8 cellular contexts compared by ENCODE assay signal in the genomic region with DNA sequence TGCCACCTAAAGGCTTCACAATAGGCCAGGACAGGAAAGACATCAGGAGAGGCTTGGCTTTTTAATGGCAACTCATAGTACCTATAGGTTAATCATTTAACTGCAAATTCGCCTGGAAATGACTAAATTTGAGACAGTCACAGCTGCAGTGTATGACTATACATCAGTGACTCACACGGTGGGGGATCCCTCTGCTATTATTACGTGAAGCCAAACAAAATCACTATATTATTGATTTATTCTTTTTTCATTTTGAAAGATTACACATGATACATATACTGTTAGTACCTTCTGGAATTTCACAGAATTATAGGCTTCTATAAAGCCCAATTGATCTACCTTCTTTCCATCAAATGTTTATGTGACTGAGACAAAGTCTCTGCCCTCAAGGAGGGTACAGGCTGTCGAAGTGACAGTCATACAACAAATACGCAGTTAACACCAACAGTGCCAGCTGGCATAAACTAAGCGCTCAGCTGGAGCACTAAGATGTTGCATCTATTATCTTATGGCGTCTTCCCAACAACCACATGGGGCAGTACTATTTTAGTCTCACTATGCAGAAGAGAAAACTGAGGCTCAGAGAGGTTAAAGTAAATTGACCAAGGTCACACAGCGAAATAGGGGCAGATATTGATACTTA.
DNase-seq lines count a peak whose midpoint lies in the region; ATAC-seq, FAIRE-seq and TF ChIP-seq lines count a peak whose summit lies in the region.

No MANE protein-coding gene starts in this region.

- peak; percentile 57 for DNase-seq in RWPE1 (ENCODE audit: low spot score)
- peak; percentile 57 for DNase-seq in keratinocyte (ENCODE audit: low read depth, low spot score)
- DNase-seq in superior temporal gyrus (ENCODE audit: extremely low spot score): no peak
- DNase-seq in body of pancreas: no peak
- DNase-seq in posterior vena cava (ENCODE audit: low spot score): no peak
- no peak for DNase-seq in NCI-H1930 (lab: John Stamatoyannopoulos, UW)

- H3K9ac ChIP-seq in keratinocyte (ENCODE audit: control insufficient read depth, extremely low read depth, insufficient read depth, low read length): peak overlapping the region; percentile 67

- H3K36me3 ChIP-seq in keratinocyte (ENCODE audit: control insufficient read depth in 2 of 2, extremely low read depth in 1 of 2, insufficient read depth in 2 of 2, low read length in 2 of 2): no peaks in the 10 kb centered on the region
- no peaks in the 10 kb centered on the region for H3K36me3 ChIP-seq in body of pancreas (replicated peaks in 1 of 2; ENCODE audit: insufficient read depth in 1 of 2, low read depth in 2 of 2)

- POLR2A ChIA-PET in RWPE1 (lab: Yijun Ruan, JAX; ENCODE audit: low non-redundant PET): no interaction called here

- H3K9me1 ChIP-seq in keratinocyte (ENCODE audit: control insufficient read depth, extremely low read depth, insufficient read depth, low read length): no peaks in the 10 kb centered on the region

- TF ChIP-seq CTCF in RWPE1 (conservative IDR thresholded peaks at IDR 0.05; ENCODE audit: low read depth): no peak
- TF ChIP-seq CTCF in keratinocyte (optimal IDR thresholded peaks at IDR 0.05 in 1 of 3, IDR thresholded peaks at IDR 0.05 in 1 of 3, conservative IDR thresholded peaks at IDR 0.05 in 1 of 3; ENCODE audit: extremely low read depth in 1 of 3, insufficient read depth in 2 of 3, low read length in 3 of 3): peak in 1 of 3 experiments; percentile 16
- TF ChIP-seq CTCF in body of pancreas (IDR thresholded peaks at IDR 0.05): no peak

- H3K79me2 ChIP-seq in keratinocyte (ENCODE audit: control insufficient read depth, insufficient read depth, low read length): peaks cover 3% of the 10 kb centered on the region

- no peak overlapping the region for H3K27ac ChIP-seq in RWPE1
- peak overlapping the region; percentile 99 for H3K27ac ChIP-seq in keratinocyte (ENCODE audit: control insufficient read depth, insufficient read depth, low read length)
- H3K27ac ChIP-seq in body of pancreas: peak overlapping the region in 2 of 4 donors; percentile 26 to 31

- intact Hi-C loops in body of pancreas (cut with DNase I): no loop called here
- intact Hi-C loops in posterior vena cava (cut with DNase I): loop anchor here in 1 of 2 donors (1.0 kb wide), 1 partner anchor 22 kb away; no protein-coding TSS in a partner anchor

- H3K9me3 ChIP-seq in keratinocyte (ENCODE audit: control insufficient read depth, low read depth, low read length): no peaks in the 10 kb centered on the region
- no peaks in the 10 kb centered on the region for H3K9me3 ChIP-seq in body of pancreas

- FAIRE-seq in keratinocyte (lab: Jason Lieb, UNC): peak; percentile 83

- ATAC-seq in GM18858 (IDR thresholded peaks at IDR 0.05; ENCODE audit: unreplicated experiment) (peak; percentile 89), HG02571 (IDR thresholded peaks at IDR 0.05; ENCODE audit: unreplicated experiment) (peak; percentile 77), body of pancreas (no peak)

- no peaks in the 10 kb centered on the region for H4K20me1 ChIP-seq in keratinocyte (ENCODE audit: control insufficient read depth, extremely low read depth, insufficient read depth, low read length)

- H3K27me3 ChIP-seq in keratinocyte (ENCODE audit: control insufficient read depth, extremely low read depth, insufficient read depth, low read length): no peaks in the 10 kb centered on the region
- no peaks in the 10 kb centered on the region for H3K27me3 ChIP-seq in body of pancreas

- CTCF ChIA-PET in RWPE1 (lab: Yijun Ruan, JAX): no interaction called here

- peak overlapping the region; percentile 37 for H2AFZ ChIP-seq in keratinocyte (ENCODE audit: control insufficient read depth, low read length)

- peaks cover 40% of the 10 kb centered on the region for H3K4me1 ChIP-seq in keratinocyte (ENCODE audit: control insufficient read depth, extremely low read depth, insufficient read depth, low read length)
- peaks cover 11% of the 10 kb centered on the region for H3K4me1 ChIP-seq in body of pancreas

- dilution Hi-C loops in keratinocyte (cut with MboI; ENCODE audit: extremely low pct_ligation_motif_present, low sequenced_read_pairs): no loop called here

- peak overlapping the region in 2 of 3 experiments; percentile 31 to 55 for H3K4me3 ChIP-seq in keratinocyte (ENCODE audit: control insufficient read depth in 2 of 3, extremely low read depth in 1 of 3, insufficient read depth in 2 of 3, low read depth in 1 of 3, low read length in 3 of 3)
- H3K4me3 ChIP-seq in body of pancreas: no peak overlapping the region

- peak overlapping the region; percentile 90 for H3K4me2 ChIP-seq in keratinocyte (ENCODE audit: control insufficient read depth, extremely low read depth, insufficient read depth, low read depth, low read length)

- no peak for TF ChIP-seq POLR2A in body of pancreas (IDR thresholded peaks at IDR 0.05)

- WGBS in body of pancreas, 2 donors: 31 to 32% methylated on average over 8 of the region's 8 CpGs

Comparison
In these comparisons a context has a peak if more than half of its experiments do, and no peak if none do; other contexts are left out.
1. DNase-seq: peak in RWPE1 (single experiment) and keratinocyte (single experiment); none in superior temporal gyrus (single experiment), body of pancreas (0 of 4), posterior vena cava (single experiment) and NCI-H1930 (0 of 2).
2. H3K4me3 ChIP-seq: peak in keratinocyte (2 of 3); none in body of pancreas (0 of 2).